11 cellular contexts compared by ENCODE assay signal in genomic region chr15:37094542-37095196, GRCh38. TPM values are rescaled to one million over a fixed set of nuclear protein-coding genes. Genes with fewer than 3 reads are reported as not detected.
DNase-seq lines count a peak whose midpoint lies in the region; ATAC-seq, FAIRE-seq and TF ChIP-seq lines count a peak whose summit lies in the region.
"Had no signal": no experiment of that assay in that cellular context is flagged by ENCODE, and none has a peak within 500 bp of the region (broad histone marks: within the 10 kb centered on the region; RNA-seq: fewer than 3 reads in every experiment).

No MANE protein-coding gene starts in this region.

- H3K27ac ChIP-seq in HUES48 (ENCODE audit: low read depth, low read length): no peak overlapping the region
- H3K27ac ChIP-seq in brain microvascular endothelial cell: no peak overlapping the region
- peak overlapping the region; percentile 67 to 71 for H3K27ac ChIP-seq in kidney (ENCODE audit: low read depth in 2 of 2, low read length in 2 of 2)
- H3K27ac ChIP-seq in suprapubic skin: peak overlapping the region; percentile 92
- no peak overlapping the region for H3K27ac ChIP-seq in tibial artery

- H3K4me3 ChIP-seq in HUES48 (ENCODE audit: low read depth, low read length) (peak overlapping the region; percentile 36), brain microvascular endothelial cell (ENCODE audit: low read depth, low read length) (peak overlapping the region; percentile 94), kidney (ENCODE audit: low read length in 2 of 2) (peak overlapping the region; percentile 23 to 55), suprapubic skin (peak overlapping the region; percentile 76), tibial artery (peak overlapping the region in 1 of 2 donors; percentile 2)

- no peak for FAIRE-seq in kidney (lab: Jason Lieb, UNC)

- ATAC-seq in left colon (no peak), HG02588 (IDR thresholded peaks at IDR 0.05; ENCODE audit: unreplicated experiment) (no peak)
- ATAC-seq: activated naive CD8-positive, alpha-beta T cell treated with anti-CD3 and anti-CD28 coated beads, Interleukin-2, amount 50 U/mL, for 24 hours had no signal

- H3K36me3 ChIP-seq in HUES48 (ENCODE audit: control insufficient read depth, insufficient read depth, low read length): no peaks in the 10 kb centered on the region
- H3K36me3 ChIP-seq in brain microvascular endothelial cell (replicated peaks): peaks cover 10% of the 10 kb centered on the region
- H3K36me3 ChIP-seq in kidney (ENCODE audit: control insufficient read depth in 1 of 2, insufficient read depth in 2 of 2, low read length in 2 of 2): no peaks in the 10 kb centered on the region
- H3K36me3 ChIP-seq in suprapubic skin: peaks cover 3% of the 10 kb centered on the region
- H3K36me3 ChIP-seq in tibial artery: peaks cover 0 to 15% (median 6%) of the 10 kb centered on the region in 3 donors

- H3K9ac ChIP-seq in HUES48 (ENCODE audit: low read depth, low read length) (no peak overlapping the region), kidney (ENCODE audit: low read length in 2 of 2) (peak overlapping the region in 1 of 2 donors; percentile 62)

- H3K4me1 ChIP-seq in HUES48 (ENCODE audit: control insufficient read depth, insufficient read depth, low read length) (peaks cover 61% of the 10 kb centered on the region), kidney (ENCODE audit: control insufficient read depth in 1 of 2, insufficient read depth in 1 of 2, low read depth in 1 of 2, low read length in 2 of 2) (no peaks in the 10 kb centered on the region), suprapubic skin (peaks cover 28% of the 10 kb centered on the region), tibial artery (peaks cover 0 to 20% (median 9%) of the 10 kb centered on the region in 4 donors)

- no peak for TF ChIP-seq POLR2A in suprapubic skin (IDR thresholded peaks at IDR 0.05)

- TF ChIP-seq EP300 in suprapubic skin (IDR thresholded peaks at IDR 0.05): no peak

- intact Hi-C loops in kidney (cut with DNase I): loop anchor here (10.0 kb wide), 1 partner anchor 1580 kb away; no protein-coding TSS in a partner anchor
- intact Hi-C loops in tibial artery (cut with DNase I; ENCODE audit: low total_unique reads): no loop called here
- intact Hi-C loops in left colon (cut with DNase I, micrococcal nuclease): no loop called here

- H3K27me3 ChIP-seq in HUES48 (ENCODE audit: control insufficient read depth, insufficient read depth, low read length) (peaks cover 81% of the 10 kb centered on the region), brain microvascular endothelial cell (replicated peaks) (no peaks in the 10 kb centered on the region), suprapubic skin (peaks cover 4% of the 10 kb centered on the region), tibial artery (no peaks in the 10 kb centered on the region)

- H3K9me3 ChIP-seq in HUES48 (ENCODE audit: control insufficient read depth, insufficient read depth, low read length) (no peaks in the 10 kb centered on the region), kidney (ENCODE audit: control insufficient read depth in 1 of 2, low read length in 2 of 2) (no peaks in the 10 kb centered on the region), suprapubic skin (no peaks in the 10 kb centered on the region), tibial artery (no peaks in the 10 kb centered on the region)

- TF ChIP-seq CTCF in brain microvascular endothelial cell (IDR thresholded peaks at IDR 0.05; ENCODE audit: low read depth, low read length, missing control alignments) (no peak), kidney (IDR thresholded peaks at IDR 0.05; ENCODE audit: borderline replicate concordance, extremely low read depth, insufficient read depth) (no peak), suprapubic skin (IDR thresholded peaks at IDR 0.05) (no peak), tibial artery (IDR thresholded peaks at IDR 0.05) (no peak)

- 58% methylated on average over 11 of the region's 11 CpGs for WGBS in suprapubic skin

- in situ Hi-C loops in brain microvascular endothelial cell (cut with HindIII; ENCODE audit: low pct_ligation_motif_present, low sequenced_read_pairs): no loop called here

- DNase-seq in brain microvascular endothelial cell (no peak), kidney (no peak), suprapubic skin (ENCODE audit: low spot score in 2 of 2) (no peak), DMS153 (lab: John Stamatoyannopoulos, UW) (no peak), tibial artery (no peak), left colon (no peak)
- DNase-seq: activated CD4-positive, alpha-beta memory T cell treated with anti-CD3 and anti-CD28 coated beads for 36 hours; activated naive CD8-positive, alpha-beta T cell treated with anti-CD3 and anti-CD28 coated beads, Interleukin-2, amount 50 U/mL, for 24 hours; NCI-H2107 had no signal

RNA-seq across cellular contexts. Expression of gene MEIS2, which starts 5.7 kb away (rescaled TPM):
- 50.9 TPM for total RNA-seq in kidney
- polyA plus RNA-seq in kidney (ENCODE audit: insufficient read depth, low read depth, low replicate concordance): 14.7 TPM
- total RNA-seq in suprapubic skin: 10 to 100 TPM in 3 of 4 donors, 1 to 10 TPM in 1; 9.0 to 18.5 (median 16.3) TPM
- total RNA-seq in left colon: 10 to 100 TPM in 1 of 2 donors, 1 to 10 TPM in 1; 3.1 to 11.3 TPM
- total RNA-seq: activated CD4-positive, alpha-beta memory T cell treated with anti-CD3 and anti-CD28 coated beads for 36 hours had no signal

Comparison
In these comparisons a context has a peak if more than half of its experiments do, and no peak if none do; other contexts are left out.
1. H3K27ac ChIP-seq: peak in kidney (2 of 2) and suprapubic skin (single experiment); none in HUES48 (single experiment), brain microvascular endothelial cell (single experiment) and tibial artery (0 of 2).